25 cellular contexts compared by ENCODE assay signal in genomic region chr2:29033656-29034055, GRCh38. TPM values are rescaled to one million over a fixed set of nuclear protein-coding genes. Genes with fewer than 3 reads are reported as not detected.
DNase-seq lines count a peak whose midpoint lies in the region; ATAC-seq and TF ChIP-seq lines count a peak whose summit lies in the region.
"Had no signal": no experiment of that assay in that cellular context is flagged by ENCODE, and none has a peak within 500 bp of the region (broad histone marks: within the 10 kb centered on the region; RNA-seq: fewer than 3 reads in every experiment).

No MANE protein-coding gene starts in this region.

- no peaks in the 10 kb centered on the region for H3K9me3 Mint-ChIP-seq in nephron progenitor cell
- no peaks in the 10 kb centered on the region for H3K9me3 Mint-ChIP-seq in activated naive CD8-positive, alpha-beta T cell treated with anti-CD3 and anti-CD28 coated beads, Interleukin-2, amount 50 U/mL, for 24 hours
- H3K9me3 Mint-ChIP-seq: activated CD4-positive, alpha-beta T cell treated with anti-CD3 and anti-CD28 coated beads, Interleukin-2, amount 10 ng/mL, durations not matched to agents 7 days and 5 days; activated T-cell treated with anti-CD3 and anti-CD28 coated beads, Interleukin-2, amount 50 U/mL, for 72 hours had no signal

- H3K9ac ChIP-seq in mammary epithelial cell (ENCODE audit: insufficient read depth, low read length), result no peak overlapping the region
- H3K9ac ChIP-seq in neuronal stem cell (ENCODE audit: low read depth, low read length, poor library complexity), result no peak overlapping the region

- in situ Hi-C loops in mammary epithelial cell (cut with MboI; ENCODE audit: low sequenced_read_pairs in 2 of 2), result no loop called here

- H3K27ac ChIP-seq in mammary epithelial cell (ENCODE audit: insufficient read depth, low read depth, low read length) (peak overlapping the region; percentile 10), neuronal stem cell (replicated peaks; ENCODE audit: low read length) (no peak overlapping the region)
- H3K27ac ChIP-seq: lower lobe of right lung, prostate gland, sigmoid colon, stomach, thyroid gland had no signal

- H3K23ac ChIP-seq in neuronal stem cell (ENCODE audit: low read depth, low read length, poor library complexity), result no peak overlapping the region

- H3K9me3 ChIP-seq in mammary epithelial cell (replicated peaks; ENCODE audit: insufficient read depth, low read length), result no peaks in the 10 kb centered on the region
- no peaks in the 10 kb centered on the region for H3K9me3 ChIP-seq in neuronal stem cell (replicated peaks in 1 of 2; ENCODE audit: control insufficient read depth in 2 of 2, insufficient read depth in 1 of 2, low read depth in 1 of 2, low read length in 2 of 2)
- H3K9me3 ChIP-seq: BE2C, lower lobe of right lung, prostate gland, sigmoid colon, stomach, thyroid gland had no signal

- H3K27ac Mint-ChIP-seq in nephron progenitor cell, result no peak overlapping the region
- no peak overlapping the region for H3K27ac Mint-ChIP-seq in activated naive CD8-positive, alpha-beta T cell treated with anti-CD3 and anti-CD28 coated beads, Interleukin-2, amount 50 U/mL, for 24 hours
- H3K27ac Mint-ChIP-seq: activated T-cell treated with anti-CD3 and anti-CD28 coated beads, Interleukin-2, amount 50 U/mL, for 72 hours; brain; WTC11 had no signal

- H3K79me1 ChIP-seq in neuronal stem cell (ENCODE audit: low read depth, low read length), result no peaks in the 10 kb centered on the region

- H3K4me3 Mint-ChIP-seq in nephron progenitor cell, result no peak overlapping the region
- no peak overlapping the region for H3K4me3 Mint-ChIP-seq in activated naive CD8-positive, alpha-beta T cell treated with anti-CD3 and anti-CD28 coated beads, Interleukin-2, amount 50 U/mL, for 24 hours
- H3K4me3 Mint-ChIP-seq: activated CD4-positive, alpha-beta T cell treated with anti-CD3 and anti-CD28 coated beads, Interleukin-2, amount 10 ng/mL, durations not matched to agents 7 days and 5 days; activated T-cell treated with anti-CD3 and anti-CD28 coated beads, Interleukin-2, amount 50 U/mL, for 72 hours; brain; WTC11 had no signal

- peaks cover 16% of the 10 kb centered on the region for H3K4me1 ChIP-seq in mammary epithelial cell (ENCODE audit: insufficient read depth, low read length)
- peaks cover 0 to 11% of the 10 kb centered on the region in 2 donors for H3K4me1 ChIP-seq in neuronal stem cell (ENCODE audit: control insufficient read depth in 2 of 2, insufficient read depth in 1 of 2, low read depth in 1 of 2, low read length in 2 of 2)
- H3K4me1 ChIP-seq: lower lobe of right lung, stomach had no signal

- no peak overlapping the region for H2BK15ac ChIP-seq in neuronal stem cell (ENCODE audit: low read length)

- H2BK5ac ChIP-seq in neuronal stem cell (ENCODE audit: low read length), result no peak overlapping the region

- WGBS in mammary epithelial cell (ENCODE audit: low coverage, missing lambda C conversion rate), result 88% methylated on average over 5 of the region's 6 CpGs
- WGBS in neuronal stem cell (ENCODE audit: extremely low coverage in 2 of 2, insufficient read length in 2 of 2, insufficient replicate concordance in 1 of 2), 2 donors, result no CpG with 5 or more reads among the region's 6 CpGs

- H2BK120ac ChIP-seq in neuronal stem cell (ENCODE audit: low read depth, low read length), result no peak overlapping the region

- H4K91ac ChIP-seq in neuronal stem cell (ENCODE audit: low read depth, low read length, poor library complexity), result no peak overlapping the region

- peak overlapping the region; percentile 50 for H3K18ac ChIP-seq in neuronal stem cell (ENCODE audit: low read length)

- no peak overlapping the region for H4K8ac ChIP-seq in neuronal stem cell (ENCODE audit: low read depth, low read length)

- no peak overlapping the region for H2BK12ac ChIP-seq in neuronal stem cell (ENCODE audit: low read length)

- intact Hi-C loops in mammary epithelial cell (cut with micrococcal nuclease), result no loop called here

- dilution Hi-C loops in mammary epithelial cell (cut with HindIII; ENCODE audit: low sequenced_read_pairs), result no loop called here

- H3K36me3 Mint-ChIP-seq in nephron progenitor cell (ENCODE audit: low read depth), result no peaks in the 10 kb centered on the region
- no peaks in the 10 kb centered on the region for H3K36me3 Mint-ChIP-seq in activated naive CD8-positive, alpha-beta T cell treated with anti-CD3 and anti-CD28 coated beads, Interleukin-2, amount 50 U/mL, for 24 hours (ENCODE audit: low read depth)
- H3K36me3 Mint-ChIP-seq: brain, WTC11 had no signal

- peak overlapping the region; percentile 55 for H3K4me2 ChIP-seq in mammary epithelial cell (ENCODE audit: insufficient read depth, low read depth, low read length)
- H3K4me2 ChIP-seq in neuronal stem cell (ENCODE audit: insufficient read depth, low read length, poor library complexity, severe bottlenecking), result no peak overlapping the region

- ATAC-seq in activated naive CD8-positive, alpha-beta T cell treated with anti-CD3 and anti-CD28 coated beads, Interleukin-2, amount 50 U/mL, for 24 hours, result no peak
- ATAC-seq in GM21619 (IDR thresholded peaks at IDR 0.05; ENCODE audit: unreplicated experiment), result no peak
- ATAC-seq: activated T-cell treated with anti-CD3 and anti-CD28 coated beads, Interleukin-2, amount 50 U/mL, for 72 hours had no signal

- no peaks in the 10 kb centered on the region for H3K79me2 ChIP-seq in mammary epithelial cell (ENCODE audit: insufficient read depth, low read length)

- no peaks in the 10 kb centered on the region for H3K4me1 Mint-ChIP-seq in nephron progenitor cell
- peaks cover 3% of the 10 kb centered on the region for H3K4me1 Mint-ChIP-seq in activated naive CD8-positive, alpha-beta T cell treated with anti-CD3 and anti-CD28 coated beads, Interleukin-2, amount 50 U/mL, for 24 hours
- H3K4me1 Mint-ChIP-seq: brain had no signal

- H3K4me3 ChIP-seq in mammary epithelial cell (replicated peaks in 1 of 3; ENCODE audit: insufficient read depth in 1 of 3, low read depth in 2 of 3, low read length in 3 of 3), result no peak overlapping the region
- H3K4me3 ChIP-seq in neuronal stem cell (ENCODE audit: low read length in 2 of 2), result no peak overlapping the region
- H3K4me3 ChIP-seq: lower lobe of right lung, prostate gland, sigmoid colon, stomach, thyroid gland had no signal

- TF ChIP-seq CTCF in mammary epithelial cell (conservative IDR thresholded peaks at IDR 0.05 in 1 of 2, IDR thresholded peaks at IDR 0.05 in 1 of 2; ENCODE audit: extremely low read depth in 1 of 2, insufficient read depth in 1 of 2, low read depth in 1 of 2, low read length in 2 of 2) (no peak), nephron progenitor cell (IDR thresholded peaks at IDR 0.05) (no peak)

- H3K27me3 Mint-ChIP-seq in nephron progenitor cell (ENCODE audit: low read depth, poor library complexity), result peaks cover 41% of the 10 kb centered on the region
- no peaks in the 10 kb centered on the region for H3K27me3 Mint-ChIP-seq in activated naive CD8-positive, alpha-beta T cell treated with anti-CD3 and anti-CD28 coated beads, Interleukin-2, amount 50 U/mL, for 24 hours
- H3K27me3 Mint-ChIP-seq: activated CD4-positive, alpha-beta T cell treated with anti-CD3 and anti-CD28 coated beads, Interleukin-2, amount 10 ng/mL, durations not matched to agents 7 days and 5 days had no signal

- peak; percentile 73 for DNase-seq in AG20443 (ENCODE audit: low spot score)
- peak; percentile 37 for DNase-seq in LoVo (ENCODE audit: low spot score)
- DNase-seq in mammary epithelial cell, result no peak
- DNase-seq in neuronal stem cell (ENCODE audit: low spot score), result no peak
- no peak for DNase-seq in nephron progenitor cell
- no peak for DNase-seq in T-helper 1 cell
- DNase-seq in activated naive CD8-positive, alpha-beta T cell treated with anti-CD3 and anti-CD28 coated beads, Interleukin-2, amount 50 U/mL, for 24 hours, result no peak
- DNase-seq: activated CD4-positive, alpha-beta T cell treated with anti-CD3 and anti-CD28 coated beads, Interleukin-2, amount 10 ng/mL, durations not matched to agents 7 days and 5 days; activated naive CD4-positive, alpha-beta T cell; activated T-cell treated with anti-CD3 and anti-CD28 coated beads, Interleukin-2, amount 50 U/mL, for 72 hours; BE2C; DMS79; GDM1; KBM-7; lower lobe of right lung; Right ventricle myocardium superior; sigmoid colon; stomach had no signal

- H3K27me3 ChIP-seq in mammary epithelial cell (ENCODE audit: insufficient read depth, low read length) (no peaks in the 10 kb centered on the region), neuronal stem cell (ENCODE audit: control insufficient read depth in 3 of 3, insufficient read depth in 3 of 3, low read depth in 1 of 3, low read length in 3 of 3) (peaks cover 0 to 4% (median 0%) of the 10 kb centered on the region in 3 experiments)
- H3K27me3 ChIP-seq: BE2C, sigmoid colon, stomach, thyroid gland had no signal

- no peak overlapping the region for H3K14ac ChIP-seq in neuronal stem cell (ENCODE audit: low read length)

- BruUV-seq in mammary epithelial cell (replicated peaks; lab: Mats Ljungman, UMichigan), result no TSS peak

- no peak overlapping the region for H2AK5ac ChIP-seq in neuronal stem cell (ENCODE audit: low read depth, low read length)

- H3K36me3 ChIP-seq in mammary epithelial cell (ENCODE audit: insufficient read depth, low read length) (no peaks in the 10 kb centered on the region), neuronal stem cell (replicated peaks in 1 of 2; ENCODE audit: control insufficient read depth in 2 of 2, insufficient read depth in 2 of 2, low read length in 2 of 2) (no peaks in the 10 kb centered on the region)
- H3K36me3 ChIP-seq: BE2C, lower lobe of right lung, prostate gland, sigmoid colon, stomach, thyroid gland had no signal

- no peak overlapping the region for H3K4ac ChIP-seq in neuronal stem cell (ENCODE audit: low read length)

- CTCF ChIA-PET in mammary epithelial cell (lab: Charles Lee; ENCODE audit: low non-redundant PET), result no interaction called here

- H2AFZ ChIP-seq in mammary epithelial cell (ENCODE audit: low read depth, low read length) (peak overlapping the region; percentile 72), neuronal stem cell (ENCODE audit: low read length) (no peak overlapping the region)

- no peaks in the 10 kb centered on the region for H4K20me1 ChIP-seq in mammary epithelial cell (ENCODE audit: insufficient read depth, low read length)

RNA-seq across cellular contexts. Expression of gene PCARE, which starts 40.7 kb away (rescaled TPM):
- under 1 TPM in 1 of 2 donors, not detected in 1; under 0.01 TPM for total RNA-seq in mammary epithelial cell
- polyA plus RNA-seq in mammary epithelial cell, result 0.05 TPM
- not detected for polyA minus RNA-seq in mammary epithelial cell
- polyA plus RNA-seq in neuronal stem cell (2013, experiment 1 of 2), result not detected
- not detected for polyA plus RNA-seq in neuronal stem cell (2013, experiment 2 of 2)
- total RNA-seq: activated CD4-positive, alpha-beta T cell treated with anti-CD3 and anti-CD28 coated beads, Interleukin-2, amount 10 ng/mL, durations not matched to agents 7 days and 5 days; activated T-cell treated with anti-CD3 and anti-CD28 coated beads, Interleukin-2, amount 50 U/mL, for 72 hours; kidney epithelial cell; NCI-H460; prostate gland; WTC11 had no signal
- polyA plus RNA-seq: sigmoid colon had no signal

RNA-seq across cellular contexts. Expression of gene TOGARAM2, which starts 52.6 kb away (rescaled TPM):
- not detected for total RNA-seq in mammary epithelial cell
- 0.09 TPM for polyA plus RNA-seq in mammary epithelial cell
- polyA minus RNA-seq in mammary epithelial cell, result not detected
- polyA plus RNA-seq in neuronal stem cell (2013, experiment 1 of 2), result 0.06 TPM
- polyA plus RNA-seq in neuronal stem cell (2013, experiment 2 of 2), result 0.06 TPM
- total RNA-seq: kidney epithelial cell, NCI-H460 had no signal

Comparison
In these comparisons a context has a peak if more than half of its experiments do, and no peak if none do; other contexts are left out.
1. DNase-seq: peak in AG20443 (single experiment) and LoVo (single experiment); none in mammary epithelial cell (single experiment), neuronal stem cell (single experiment), nephron progenitor cell (single experiment), T-helper 1 cell (0 of 5) and activated naive CD8-positive, alpha-beta T cell treated with anti-CD3 and anti-CD28 coated beads, Interleukin-2, amount 50 U/mL, for 24 hours (single experiment).